In the genomic region with DNA sequence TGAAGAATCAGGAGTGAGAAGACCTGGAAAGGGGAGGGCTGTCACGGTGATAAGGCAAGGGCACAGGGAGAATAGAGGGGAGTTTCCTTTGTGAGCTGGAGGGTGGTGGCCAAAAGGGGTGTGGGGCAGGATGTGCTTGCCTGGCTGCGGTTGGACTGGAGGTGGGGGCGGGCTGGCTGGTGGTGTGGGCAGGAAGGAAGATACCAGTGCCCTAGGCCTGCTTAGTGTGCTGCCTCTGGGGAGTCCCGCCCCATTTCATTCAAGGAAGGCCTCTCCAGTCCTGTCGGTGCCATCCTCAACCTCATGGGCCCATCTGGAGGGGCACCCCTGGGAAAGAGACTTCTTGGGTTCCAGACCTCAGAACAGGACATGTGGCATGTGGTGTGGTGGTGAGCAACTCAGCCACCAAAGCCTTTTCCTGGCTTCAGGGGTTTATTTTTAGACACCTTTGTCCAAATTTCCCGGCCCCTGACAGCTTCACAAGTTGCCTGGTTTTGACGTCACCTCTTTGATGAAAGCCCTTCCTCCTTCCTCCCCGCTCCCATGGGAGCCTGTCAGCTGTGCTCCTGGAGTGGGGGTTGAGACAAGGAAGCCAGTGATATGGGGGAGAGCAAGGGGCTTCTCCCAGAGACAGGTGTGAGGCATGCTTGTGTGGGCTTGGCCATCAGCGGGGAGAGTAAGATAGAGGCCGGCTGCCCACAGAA, we compare ENCODE assay signal across 8 cellular contexts. TPM values are rescaled to one million over a fixed set of nuclear protein-coding genes. Genes with fewer than 3 reads are reported as not detected.
DNase-seq lines count a peak whose midpoint lies in the region; ATAC-seq lines count a peak whose summit lies in the region.

No MANE protein-coding gene starts in this region.

- peak; percentile 82 to 94 (median 86) for DNase-seq in CD4-positive, alpha-beta memory T cell
- peak; percentile 69 to 92 (median 87) for DNase-seq in T-cell
- DNase-seq in activated naive CD8-positive, alpha-beta T cell treated with anti-CD3 and anti-CD28 coated beads for 36 hours: peak; percentile 79
- peak; percentile 42 to 60 for DNase-seq in left colon
- DNase-seq in stimulated activated CD8-positive, alpha-beta memory T cell treated with anti-CD3 and anti-CD28 coated beads, Interleukin-2, amount 100 ng/mL, for 1 hour (ENCODE audit: low read depth in 2 of 2): peak; percentile 51 to 71
- DNase-seq in HuH-7 (ENCODE audit: low spot score): no peak
- no peak for DNase-seq in NCI-H82 (lab: John Stamatoyannopoulos, UW)

- no peaks in the 10 kb centered on the region for H3K9me3 Mint-ChIP-seq in CD4-positive, alpha-beta memory T cell
- no peaks in the 10 kb centered on the region for H3K9me3 Mint-ChIP-seq in T-cell
- no peaks in the 10 kb centered on the region for H3K9me3 Mint-ChIP-seq in activated naive CD8-positive, alpha-beta T cell treated with anti-CD3 and anti-CD28 coated beads for 36 hours

- no peaks in the 10 kb centered on the region for H3K27me3 Mint-ChIP-seq in CD4-positive, alpha-beta memory T cell
- H3K27me3 Mint-ChIP-seq in T-cell: no peaks in the 10 kb centered on the region
- no peaks in the 10 kb centered on the region for H3K27me3 Mint-ChIP-seq in activated naive CD8-positive, alpha-beta T cell treated with anti-CD3 and anti-CD28 coated beads for 36 hours

- peaks cover 33% of the 10 kb centered on the region for H3K36me3 ChIP-seq in CD4-positive, alpha-beta memory T cell (ENCODE audit: insufficient read depth, low read length)

- CTCF ChIA-PET in CD4-positive, alpha-beta memory T cell (lab: Charles Lee; ENCODE audit: partially characterized antibody): interaction anchor here (1.0 to 12.7 kb wide), 5 partner anchors 20 to 297 kb away, joined by 3 to 324 read pairs (median 5); partner anchors contain the start of gene TEX264
- CTCF ChIA-PET in T-cell (lab: Charles Lee): interaction anchor here (0.6 to 2.7 kb wide), 7 partner anchors 15 to 299 kb away, joined by 4 to 14 read pairs (median 7); partner anchors contain the start of gene DCAF1 (in 1 of the 2)

- H3K4me1 Mint-ChIP-seq in CD4-positive, alpha-beta memory T cell: peaks cover 57 to 95% (median 79%) of the 10 kb centered on the region in 4 donors
- peaks cover 83 to 91% (median 83%) of the 10 kb centered on the region in 3 donors for H3K4me1 Mint-ChIP-seq in T-cell
- peaks cover 66% of the 10 kb centered on the region for H3K4me1 Mint-ChIP-seq in activated naive CD8-positive, alpha-beta T cell treated with anti-CD3 and anti-CD28 coated beads for 36 hours

- H3K4me3 Mint-ChIP-seq in CD4-positive, alpha-beta memory T cell: peak overlapping the region; percentile 72 to 88 (median 80)
- H3K4me3 Mint-ChIP-seq in T-cell: peak overlapping the region; percentile 41 to 76 (median 67)
- peak overlapping the region; percentile 61 for H3K4me3 Mint-ChIP-seq in activated naive CD8-positive, alpha-beta T cell treated with anti-CD3 and anti-CD28 coated beads for 36 hours

- ATAC-seq in HG02623 (IDR thresholded peaks at IDR 0.05; ENCODE audit: unreplicated experiment) (peak; percentile 51), T-cell (replicated peaks in 1 of 4) (peak; percentile 90 to 95 (median 92)), left colon (peak; percentile 29)

- peak overlapping the region; percentile 86 for H3K27ac ChIP-seq in CD4-positive, alpha-beta memory T cell (ENCODE audit: low read depth, low read length)

- peak overlapping the region; percentile 48 to 50 for H3K4me3 ChIP-seq in CD4-positive, alpha-beta memory T cell (ENCODE audit: low read length in 2 of 2)

- H3K4me1 ChIP-seq in CD4-positive, alpha-beta memory T cell (ENCODE audit: insufficient read depth, low read length): peaks cover 93% of the 10 kb centered on the region

- H3K27me3 ChIP-seq in CD4-positive, alpha-beta memory T cell (ENCODE audit: insufficient read depth, low read length): no peaks in the 10 kb centered on the region

- H3K36me3 Mint-ChIP-seq in CD4-positive, alpha-beta memory T cell: peaks cover 33 to 56% of the 10 kb centered on the region in 2 donors
- H3K36me3 Mint-ChIP-seq in T-cell: peaks cover 37% of the 10 kb centered on the region
- peaks cover 38% of the 10 kb centered on the region for H3K36me3 Mint-ChIP-seq in activated naive CD8-positive, alpha-beta T cell treated with anti-CD3 and anti-CD28 coated beads for 36 hours

- intact Hi-C loops in CD4-positive, alpha-beta memory T cell (cut with micrococcal nuclease): loop anchor here (1.0 to 10.0 kb wide), 3 partner anchors 15 to 186 kb away; partner anchors contain the start of genes DCAF1 and TEX264
- intact Hi-C loops in left colon (cut with DNase I, micrococcal nuclease): loop anchor here in 1 of 2 donors (10.0 kb wide), 1 partner anchor 182 kb away; the partner anchor contains the start of gene DCAF1

- no peaks in the 10 kb centered on the region for H3K9me3 ChIP-seq in CD4-positive, alpha-beta memory T cell (ENCODE audit: control insufficient read depth in 1 of 2, low read length in 2 of 2)

- peak overlapping the region; percentile 92 to 98 (median 97) for H3K27ac Mint-ChIP-seq in CD4-positive, alpha-beta memory T cell
- peak overlapping the region; percentile 96 for H3K27ac Mint-ChIP-seq in T-cell
- H3K27ac Mint-ChIP-seq in activated naive CD8-positive, alpha-beta T cell treated with anti-CD3 and anti-CD28 coated beads for 36 hours: peak overlapping the region; percentile 85

- POLR2A ChIA-PET in CD4-positive, alpha-beta memory T cell (lab: Charles Lee; ENCODE audit: partially characterized antibody): interaction anchor here (1.0 to 11.0 kb wide), 8 partner anchors 11 to 301 kb away, joined by 3 to 251 read pairs (median 7); partner anchors contain the start of genes DCAF1, MANF and TEX264
- POLR2A ChIA-PET in T-cell (lab: Charles Lee): interaction anchor here (0.5 to 0.9 kb wide), 4 partner anchors 187 to 1623 kb away, joined by 3 to 7 read pairs (median 4); partner anchors contain the start of gene DCAF1 (in 1 of the 2)

RNA-seq across cellular contexts. Expression of gene TEX264, which starts 15.6 kb away (rescaled TPM):
- total RNA-seq in CD4-positive, alpha-beta memory T cell: 10 to 100 TPM; 40.0 to 40.9 TPM
- polyA plus RNA-seq in CD4-positive, alpha-beta memory T cell: 100 to 1,000 TPM; 110 to 138 TPM
- total RNA-seq in T-cell: 10 to 100 TPM; 35.9 to 51.0 (median 47.0) TPM
- 10 to 100 TPM; 37.1 to 39.5 TPM for total RNA-seq in activated naive CD8-positive, alpha-beta T cell treated with anti-CD3 and anti-CD28 coated beads for 36 hours
- total RNA-seq in left colon: 10 to 100 TPM; 67.6 to 68.0 TPM

RNA-seq across cellular contexts. Expression of gene GRM2, which starts 20.2 kb away (rescaled TPM):
- total RNA-seq in CD4-positive, alpha-beta memory T cell: 1 to 10 TPM; 1.1 to 1.9 TPM
- polyA plus RNA-seq in CD4-positive, alpha-beta memory T cell: under 1 TPM in 1 of 2 donors, not detected in 1; 0.07 TPM
- 1 to 10 TPM; 1.5 to 6.9 (median 2.2) TPM for total RNA-seq in T-cell
- under 1 TPM; 0.37 to 0.46 TPM for total RNA-seq in activated naive CD8-positive, alpha-beta T cell treated with anti-CD3 and anti-CD28 coated beads for 36 hours
- total RNA-seq in left colon: not detected

Comparison
In these comparisons a context has a peak if more than half of its experiments do, and no peak if none do; other contexts are left out.
1. DNase-seq: peak in CD4-positive, alpha-beta memory T cell (5 of 5), T-cell (34 of 34), activated naive CD8-positive, alpha-beta T cell treated with anti-CD3 and anti-CD28 coated beads for 36 hours (single experiment), left colon (2 of 2) and stimulated activated CD8-positive, alpha-beta memory T cell treated with anti-CD3 and anti-CD28 coated beads, Interleukin-2, amount 100 ng/mL, for 1 hour (2 of 2); none in HuH-7 (single experiment) and NCI-H82 (single experiment).
2. ATAC-seq: peak in every context shown above with its lines; median percentile 92 in T-cell; 51 in HG02623; 29 in left colon.
3. Peak in every context shown above with its lines, with median percentiles within 50 percentile points of each other: H3K27ac Mint-ChIP-seq and H3K4me3 Mint-ChIP-seq.